Comparison of ENCODE assay signal across 16 cellular contexts in the genomic region with DNA sequence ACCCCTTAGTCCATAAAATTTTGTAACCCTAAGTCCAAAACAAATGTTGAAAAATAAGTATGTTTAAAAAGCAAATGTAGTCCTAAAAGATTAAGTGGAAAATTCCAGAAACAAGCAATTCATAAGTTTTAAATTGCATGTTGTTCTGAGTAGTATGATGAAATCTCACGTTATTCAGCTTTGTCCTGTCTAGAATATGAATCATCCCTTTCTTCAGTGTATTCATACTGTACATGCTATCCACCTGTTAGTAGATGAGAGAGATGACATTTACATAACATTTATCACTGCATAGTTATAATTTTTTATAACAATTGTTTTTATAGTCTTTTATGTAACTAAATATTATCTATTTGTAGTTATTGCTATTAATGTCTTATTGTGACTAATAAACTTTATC.
DNase-seq lines count a peak whose midpoint lies in the region; ATAC-seq and TF ChIP-seq lines count a peak whose summit lies in the region.
"Had no signal": no experiment of that assay in that cellular context is flagged by ENCODE, and none has a peak within 500 bp of the region (broad histone marks: within the 10 kb centered on the region; RNA-seq: fewer than 3 reads in every experiment).

No MANE protein-coding gene starts in this region.

- no peak overlapping the region for H4K5ac ChIP-seq in mesendoderm (ENCODE audit: low read length)

- no peak overlapping the region for H3K18ac ChIP-seq in mesendoderm (ENCODE audit: low read length)

- H3K79me1 ChIP-seq in mesendoderm (ENCODE audit: low read length): no peaks in the 10 kb centered on the region

- no peak overlapping the region for H3K56ac ChIP-seq in mesendoderm (ENCODE audit: low read length)

- WGBS in thyroid gland, 2 donors: 85% methylated on average over 1 of the region's 1 CpG
- no CpG with 5 or more reads among the region's 1 CpG for WGBS in mesendoderm (ENCODE audit: extremely low coverage, insufficient coverage, low lambda C conversion rate)

- H3K27me3 ChIP-seq in RWPE2 (ENCODE audit: insufficient read depth, poor library complexity, severe bottlenecking) (no peaks in the 10 kb centered on the region), thyroid gland (no peaks in the 10 kb centered on the region), mesendoderm (ENCODE audit: insufficient read depth, low read length, poor library complexity) (no peaks in the 10 kb centered on the region)
- H3K27me3 ChIP-seq: BLaER1 had no signal

- peaks cover 14% of the 10 kb centered on the region for H3K4me1 ChIP-seq in RWPE2 (ENCODE audit: insufficient read depth, poor library complexity, severe bottlenecking)
- H3K4me1 ChIP-seq in thyroid gland: no peaks in the 10 kb centered on the region
- no peaks in the 10 kb centered on the region for H3K4me1 ChIP-seq in mesendoderm (ENCODE audit: control insufficient read depth, low read depth, low read length)
- H3K4me1 ChIP-seq: BLaER1 had no signal

- H3K27ac ChIP-seq in RWPE2 (ENCODE audit: poor library complexity, severe bottlenecking) (no peak overlapping the region), thyroid gland (no peak overlapping the region), mesendoderm (ENCODE audit: low read depth, low read length) (no peak overlapping the region)
- H3K27ac ChIP-seq: BLaER1 had no signal

- no peak overlapping the region for H3K9ac ChIP-seq in mesendoderm (ENCODE audit: low read length)
- H3K9ac ChIP-seq: BLaER1 had no signal

- H3K36me3 ChIP-seq in RWPE2 (ENCODE audit: low read depth) (no peaks in the 10 kb centered on the region), thyroid gland (no peaks in the 10 kb centered on the region), mesendoderm (ENCODE audit: control insufficient read depth, insufficient read depth, low read length) (no peaks in the 10 kb centered on the region)
- H3K36me3 ChIP-seq: BLaER1 had no signal

- H3K79me2 ChIP-seq in mesendoderm (ENCODE audit: control insufficient read depth, insufficient read depth, low read length): no peaks in the 10 kb centered on the region

- no peak for TF ChIP-seq POLR2A in thyroid gland (IDR thresholded peaks at IDR 0.05)

- intact Hi-C loops in thyroid gland (cut with DNase I): no loop called here

- H3K4ac ChIP-seq in mesendoderm (ENCODE audit: low read depth, low read length): no peak overlapping the region

- H3K4me3 ChIP-seq in RWPE2 (ENCODE audit: severe bottlenecking) (no peak overlapping the region), epithelial cell of esophagus (ENCODE audit: low read length) (no peak overlapping the region), thyroid gland (replicated peaks in 1 of 3) (no peak overlapping the region), mesendoderm (ENCODE audit: low read length) (no peak overlapping the region)
- H3K4me3 ChIP-seq: BLaER1 had no signal

- H3K9me3 ChIP-seq in RWPE2 (ENCODE audit: severe bottlenecking): no peaks in the 10 kb centered on the region
- H3K9me3 ChIP-seq in thyroid gland: no peaks in the 10 kb centered on the region
- H3K9me3 ChIP-seq: BLaER1 had no signal

- no peak overlapping the region for H3K4me2 ChIP-seq in mesendoderm (ENCODE audit: low read length)
- H3K4me2 ChIP-seq: BLaER1 had no signal

- no peak overlapping the region for H2BK120ac ChIP-seq in mesendoderm (ENCODE audit: low read depth, low read length)

- no peak overlapping the region for H2BK5ac ChIP-seq in mesendoderm (ENCODE audit: low read length)

- no peak overlapping the region for H4K8ac ChIP-seq in mesendoderm (ENCODE audit: low read depth, low read length)

- ATAC-seq in RWPE2 (ENCODE audit: low read depth) (peak; percentile 77), HG03521 (IDR thresholded peaks at IDR 0.05; ENCODE audit: unreplicated experiment) (no peak)
- ATAC-seq: HepG2 had no signal

- no peak for TF ChIP-seq CTCF in RWPE2 (IDR thresholded peaks at IDR 0.05; ENCODE audit: poor library complexity, severe bottlenecking)
- TF ChIP-seq CTCF in epithelial cell of esophagus (IDR thresholded peaks at IDR 0.05; ENCODE audit: insufficient read depth, low read depth, low read length, missing control alignments): no peak
- TF ChIP-seq CTCF in thyroid gland (IDR thresholded peaks at IDR 0.05): no peak

- peak; percentile 66 for DNase-seq in DMS53 (lab: John Stamatoyannopoulos, UW)
- peak; percentile 64 for DNase-seq in NCI-H526 treated with DMSO at 0.1 percent for 48 hours (lab: John Stamatoyannopoulos, UW)
- no peak for DNase-seq in RWPE2 (ENCODE audit: low spot score)
- DNase-seq in epithelial cell of esophagus (ENCODE audit: low read depth): peak; percentile 69
- DNase-seq in thyroid gland: no peak
- DNase-seq in stimulated activated CD4-positive, alpha-beta T cell treated with anti-CD3 and anti-CD28 coated beads, Interleukin-4, amount 100 ng/mL, for 4 hours: no peak
- DNase-seq in mesendoderm: no peak
- DNase-seq: 8988T; AML-193; Caco-2; CD8-positive, alpha-beta memory T cell; GOT3; H9 had no signal

- no peak overlapping the region for H3K23ac ChIP-seq in mesendoderm (ENCODE audit: low read length)

- H2BK15ac ChIP-seq in mesendoderm (replicated peaks; ENCODE audit: low read depth): no peak overlapping the region

- H2AK5ac ChIP-seq in mesendoderm (ENCODE audit: low read length): no peak overlapping the region

Comparison
In these comparisons a context has a peak if more than half of its experiments do, and no peak if none do; other contexts are left out.
1. DNase-seq: peak in DMS53 (single experiment), NCI-H526 treated with DMSO at 0.1 percent for 48 hours (single experiment) and epithelial cell of esophagus (single experiment); none in RWPE2 (single experiment), thyroid gland (0 of 2), stimulated activated CD4-positive, alpha-beta T cell treated with anti-CD3 and anti-CD28 coated beads, Interleukin-4, amount 100 ng/mL, for 4 hours (0 of 2) and mesendoderm (single experiment).